In genomic region chr6:18330548-18331066, GRCh38 we compare ENCODE assay signal across 15 cellular contexts. TPM values are rescaled to one million over a fixed set of nuclear protein-coding genes. Genes with fewer than 3 reads are reported as not detected.
DNase-seq lines count a peak whose midpoint lies in the region; ATAC-seq and TF ChIP-seq lines count a peak whose summit lies in the region.
"Had no signal": no experiment of that assay in that cellular context is flagged by ENCODE, and none has a peak within 500 bp of the region (broad histone marks: within the 10 kb centered on the region; RNA-seq: fewer than 3 reads in every experiment).

No MANE protein-coding gene starts in this region.

- in situ Hi-C loops in ACHN (cut with HindIII; ENCODE audit: low pct_ligation_motif_present, low pct_unique_long_range_greater_than_20kb, low sequenced_read_pairs), result no loop called here

- no peak for TF ChIP-seq EP300 in esophagus muscularis mucosa (IDR thresholded peaks at IDR 0.05)

- peak; percentile 80 for DNase-seq in esophagus muscularis mucosa (ENCODE audit: extremely low spot score)
- peak; percentile 47 for DNase-seq in renal cortical epithelial cell (ENCODE audit: low read depth)
- DNase-seq in HT-29 (ENCODE audit: low spot score), result no peak
- no peak for DNase-seq in ACHN
- DNase-seq in T-helper 2 cell, result no peak
- DNase-seq in activated CD4-positive, alpha-beta T cell treated with anti-CD3 and anti-CD28 coated beads, Interleukin-2, amount 50 U/mL, for 4 hours, result no peak
- DNase-seq: CD4-positive, alpha-beta memory T cell; erythroblast; NCI-H2081 treated with DMSO at 0.1 percent for 48 hours; occipital lobe; stimulated activated CD4-positive, alpha-beta T cell treated with anti-CD3 and anti-CD28 coated beads, Interleukin-4, amount 100 ng/mL, for 24 hours had no signal

- TF ChIP-seq POLR2A in esophagus muscularis mucosa (IDR thresholded peaks at IDR 0.05; ENCODE audit: low read depth), result no peak

- H3K4me3 ChIP-seq in esophagus muscularis mucosa, result no peak overlapping the region
- H3K4me3 ChIP-seq: breast epithelium had no signal

- ATAC-seq in GM18511 (IDR thresholded peaks at IDR 0.05; ENCODE audit: unreplicated experiment) (peak; percentile 48), HG03378 (IDR thresholded peaks at IDR 0.05; ENCODE audit: unreplicated experiment) (peak; percentile 49)
- ATAC-seq: activated T-helper 17 cell treated with anti-CD3 and anti-CD28 coated beads, Interleukin-2, amount 50 U/mL, for 72 hours had no signal

- no peaks in the 10 kb centered on the region for H3K27me3 ChIP-seq in esophagus muscularis mucosa
- H3K27me3 ChIP-seq: breast epithelium had no signal

- WGBS in esophagus muscularis mucosa, result 69% methylated on average over 6 of the region's 6 CpGs

- H3K27ac ChIP-seq in esophagus muscularis mucosa (replicated peaks in 1 of 4), result peak overlapping the region in 1 of 4 donors; percentile 11
- H3K27ac ChIP-seq: breast epithelium had no signal

- H3K36me3 ChIP-seq in esophagus muscularis mucosa, result no peaks in the 10 kb centered on the region
- H3K36me3 ChIP-seq: breast epithelium had no signal

- intact Hi-C loops in esophagus muscularis mucosa (cut with DNase I), result no loop called here

- H3K9me3 ChIP-seq in esophagus muscularis mucosa, result no peaks in the 10 kb centered on the region
- H3K9me3 ChIP-seq: breast epithelium had no signal

- H3K4me1 ChIP-seq in esophagus muscularis mucosa, result peaks cover 0 to 10% (median 9%) of the 10 kb centered on the region in 4 donors
- H3K4me1 ChIP-seq: breast epithelium had no signal

- TF ChIP-seq CTCF in esophagus muscularis mucosa (IDR thresholded peaks at IDR 0.05), result no peak

RNA-seq across cellular contexts. Expression of gene RNF144B, which starts 56.5 kb away (rescaled TPM):
- total RNA-seq in esophagus muscularis mucosa, result 10 to 100 TPM in 3 of 4 donors, 1 to 10 TPM in 1; 6.6 to 20.0 (median 12.1) TPM
- total RNA-seq in renal cortical epithelial cell, result 191 and 251 TPM in 2 replicates
- total RNA-seq in HT-29 (2014; rRNA removed; shearing (Covaris generic)), result 3.9 and 4.5 TPM in 2 replicates

Comparison
In these comparisons a context has a peak if more than half of its experiments do, and no peak if none do; other contexts are left out.
1. DNase-seq: peak in esophagus muscularis mucosa (single experiment) and renal cortical epithelial cell (single experiment); none in HT-29 (single experiment), ACHN (single experiment), T-helper 2 cell (0 of 5) and activated CD4-positive, alpha-beta T cell treated with anti-CD3 and anti-CD28 coated beads, Interleukin-2, amount 50 U/mL, for 4 hours (0 of 2).